Comparison of ENCODE assay signal across 20 cellular contexts in the genomic region with DNA sequence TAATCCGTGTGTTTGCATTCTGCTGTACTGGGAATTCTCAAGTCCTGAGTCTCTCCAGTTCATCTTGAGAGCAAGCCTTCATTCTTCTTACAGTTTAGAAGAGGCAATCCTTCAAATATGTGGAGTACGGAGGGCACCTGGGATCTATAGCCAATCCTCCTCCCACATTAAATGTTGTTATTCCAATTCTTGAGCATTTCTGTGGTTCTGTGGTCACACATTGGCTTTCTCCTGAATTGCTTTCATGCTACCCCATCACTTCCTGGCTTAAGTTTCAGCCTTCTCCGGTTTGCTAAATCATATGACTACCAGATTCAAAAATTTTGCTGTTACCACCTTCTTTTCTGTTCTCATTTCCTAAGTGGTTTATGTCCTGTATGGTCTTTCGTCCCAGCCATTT.
"Had no signal": no experiment of that assay in that cellular context is flagged by ENCODE, and none has a peak within 500 bp of the region (broad histone marks: within the 10 kb centered on the region; RNA-seq: fewer than 3 reads in every experiment).

No MANE protein-coding gene starts in this region.

- H3K9me3 ChIP-seq: neutrophil, ovary, sigmoid colon, vagina had no signal

- H3K4me1 Mint-ChIP-seq: naive thymus-derived CD8-positive, alpha-beta T cell; stimulated activated effector memory CD8-positive, alpha-beta T cell treated with anti-CD3 and anti-CD28 coated beads, Interleukin-12 subunit alpha, Interleukin-12 subunit beta, amount 100 ng/mL, for 72 hours had no signal

- H3K4me3 Mint-ChIP-seq: naive thymus-derived CD8-positive, alpha-beta T cell; stimulated activated effector memory CD8-positive, alpha-beta T cell treated with anti-CD3 and anti-CD28 coated beads, Interleukin-12 subunit alpha, Interleukin-12 subunit beta, amount 100 ng/mL, for 72 hours had no signal

- H3K27me3 ChIP-seq: heart right ventricle, neutrophil, ovary, right atrium auricular region, sigmoid colon, tibial artery, upper lobe of left lung, vagina had no signal

- H3K27ac Mint-ChIP-seq: naive thymus-derived CD8-positive, alpha-beta T cell; stimulated activated effector memory CD8-positive, alpha-beta T cell treated with anti-CD3 and anti-CD28 coated beads, Interleukin-12 subunit alpha, Interleukin-12 subunit beta, amount 100 ng/mL, for 72 hours had no signal

- DNase-seq: cortex of kidney; dorsolateral prefrontal cortex; effector CD8-positive, alpha-beta T cell; heart right ventricle; hypothalamus; kidney glomerular epithelial cell; mammary epithelial cell; mucosa of descending colon; naive thymus-derived CD8-positive, alpha-beta T cell; ovary; sigmoid colon; stimulated activated CD4-positive, alpha-beta T cell treated with anti-CD3 and anti-CD28 coated beads, Interleukin-4, amount 100 ng/mL, for 1 hour; stimulated activated CD8-positive, alpha-beta memory T cell treated with anti-CD3 and anti-CD28 coated beads, Interleukin-4, amount 100 ng/mL, for 48 hours; stimulated activated naive CD8-positive, alpha-beta T cell treated with anti-CD3 and anti-CD28 coated beads, Interleukin-15, Interleukin-2, amounts not matched to agents 100 U/mL and 50 U/mL, for 24 hours; tibial artery; upper lobe of left lung had no signal

- H3K27me3 Mint-ChIP-seq: naive thymus-derived CD8-positive, alpha-beta T cell had no signal

- H3K36me3 Mint-ChIP-seq: stimulated activated effector memory CD8-positive, alpha-beta T cell treated with anti-CD3 and anti-CD28 coated beads, Interleukin-12 subunit alpha, Interleukin-12 subunit beta, amount 100 ng/mL, for 72 hours had no signal

- H3K36me3 ChIP-seq: heart right ventricle, neutrophil, ovary, right atrium auricular region, sigmoid colon, tibial artery, upper lobe of left lung, vagina had no signal

- H3K27ac ChIP-seq: dorsolateral prefrontal cortex, heart right ventricle, neutrophil, ovary, right atrium auricular region, sigmoid colon, tibial artery, upper lobe of left lung, vagina had no signal

- H3K4me3 ChIP-seq: dorsolateral prefrontal cortex, heart right ventricle, mucosa of descending colon, ovary, right atrium auricular region, sigmoid colon, tibial artery, upper lobe of left lung, vagina had no signal

- H3K4me1 ChIP-seq: heart right ventricle, right atrium auricular region, sigmoid colon, tibial artery, upper lobe of left lung, vagina had no signal
